Comparison of ENCODE assay signal across 24 cellular contexts in the genomic region with DNA sequence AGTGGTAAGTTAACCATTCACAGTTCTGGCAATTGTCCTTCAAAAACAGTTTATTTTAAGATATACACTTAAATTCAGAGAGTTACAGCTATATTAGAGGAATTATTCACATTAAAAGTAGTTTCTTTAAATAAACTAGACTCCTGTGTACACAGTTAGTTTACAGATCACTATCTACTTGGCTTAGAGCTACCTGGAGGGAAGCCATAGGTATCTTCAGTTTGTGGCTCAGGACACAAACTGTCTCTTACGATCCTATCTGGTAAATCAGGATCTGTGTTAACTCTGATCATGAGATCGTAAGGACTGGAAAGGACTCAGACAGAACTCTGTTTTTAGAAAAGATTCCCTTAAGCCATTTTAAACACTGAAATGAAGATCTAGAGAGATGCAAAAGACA.
DNase-seq lines count a peak whose midpoint lies in the region; ATAC-seq, FAIRE-seq and TF ChIP-seq lines count a peak whose summit lies in the region.
"Had no signal": no experiment of that assay in that cellular context is flagged by ENCODE, and none has a peak within 500 bp of the region (broad histone marks: within the 10 kb centered on the region; RNA-seq: fewer than 3 reads in every experiment).

No MANE protein-coding gene starts in this region.

- no peak for FAIRE-seq in HepG2 (lab: Jason Lieb, UNC)
- FAIRE-seq: A549, D721Med, GM12878 had no signal

- H3K4me3 ChIP-seq in liver (ENCODE audit: low read depth in 1 of 3, low read length in 3 of 3): no peak overlapping the region
- H3K4me3 ChIP-seq in HepG2 (replicated peaks in 1 of 3; ENCODE audit: insufficient read depth in 1 of 3, low read depth in 2 of 3, low read length in 3 of 3): no peak overlapping the region
- H3K4me3 ChIP-seq in prostate gland: no peak overlapping the region
- no peak overlapping the region for H3K4me3 ChIP-seq in vagina
- no peak overlapping the region for H3K4me3 ChIP-seq in SK-N-SH (ENCODE audit: low read depth in 2 of 2, low read length in 1 of 2)
- H3K4me3 ChIP-seq: A549; BLaER1 treated with 17β-estradiol and CSF1 and Interleukin-3, amounts not matched to agents 10 nM and 100 nM; GM12878; GM23338 had no signal

- in situ Hi-C loops in HepG2 (cut with HindIII; ENCODE audit: extremely low pct_ligation_motif_present, low pct_unique_long_range_greater_than_20kb): no loop called here

- intact Hi-C loops in HepG2 (cut with micrococcal nuclease; ENCODE audit: unreplicated experiment) (no loop called here), prostate gland (cut with DNase I) (no loop called here), vagina (cut with DNase I) (no loop called here)

- H3K4me2 ChIP-seq in HepG2 (ENCODE audit: low read depth, low read length) (no peak overlapping the region), SK-N-SH (no peak overlapping the region)
- H3K4me2 ChIP-seq: A549; BLaER1 treated with 17β-estradiol and CSF1 and Interleukin-3, amounts not matched to agents 10 nM and 100 nM; GM23338 had no signal

- H2AFZ ChIP-seq in HepG2 (ENCODE audit: low read length) (no peak overlapping the region), SK-N-SH (ENCODE audit: low read depth) (no peak overlapping the region)
- H2AFZ ChIP-seq: GM23338 had no signal

- H3K9me3 ChIP-seq in liver (ENCODE audit: control insufficient read depth in 4 of 4, low read length in 3 of 4): no peaks in the 10 kb centered on the region
- no peaks in the 10 kb centered on the region for H3K9me3 ChIP-seq in HepG2 (ENCODE audit: low read length)
- no peaks in the 10 kb centered on the region for H3K9me3 ChIP-seq in prostate gland
- H3K9me3 ChIP-seq in vagina: no peaks in the 10 kb centered on the region
- no peaks in the 10 kb centered on the region for H3K9me3 ChIP-seq in SK-N-SH
- H3K9me3 ChIP-seq: A549, BE2C had no signal

- 37% methylated on average over 2 of the region's 2 CpGs for WGBS in liver
- WGBS in HepG2 (ENCODE audit: low lambda C conversion rate): 92% methylated on average over 2 of the region's 2 CpGs
- 12% methylated on average over 2 of the region's 2 CpGs for WGBS in prostate gland
- WGBS in SK-N-SH (ENCODE audit: low lambda C conversion rate): 92% methylated on average over 2 of the region's 2 CpGs

- no TSS peak for BruUV-seq in HepG2 (replicated peaks; lab: Mats Ljungman, UMichigan)

- DNase-seq in HepG2 (ENCODE audit: low spot score): no peak
- DNase-seq in left lobe of liver (ENCODE audit: low spot score): no peak
- peak; percentile 67 for DNase-seq in prostate gland (ENCODE audit: low spot score)
- no peak for DNase-seq in stimulated activated CD4-positive, alpha-beta T cell treated with anti-CD3 and anti-CD28 coated beads, Interleukin-12 subunit alpha, Interleukin-12 subunit beta, amount 100 ng/mL, for 4 hours
- no peak for DNase-seq in vagina (ENCODE audit: extremely low spot score in 2 of 2)
- DNase-seq in SK-N-SH: no peak
- DNase-seq: 8988T; ACHN; AML-193; BE2C; CD4-positive, alpha-beta T cell; CD8-positive, alpha-beta memory T cell; DMS 273 treated with DMSO at 0.1 percent for 48 hours; DMS79; EL; GDM1; H9 had no signal

- no peak for TF ChIP-seq CTCF in liver (IDR thresholded peaks at IDR 0.05; ENCODE audit: low read depth, low read length, missing input control)
- TF ChIP-seq CTCF in HepG2 (CRISPR knock-in tag; IDR thresholded peaks at IDR 0.05): no peak
- no peak for TF ChIP-seq CTCF in prostate gland (IDR thresholded peaks at IDR 0.05)
- no peak for TF ChIP-seq CTCF in vagina (IDR thresholded peaks at IDR 0.05)
- TF ChIP-seq CTCF in SK-N-SH (IDR thresholded peaks at IDR 0.05): no peak

- H3K9me2 ChIP-seq in SK-N-SH: no peaks in the 10 kb centered on the region

- no peaks in the 10 kb centered on the region for H3K27me3 ChIP-seq in liver (ENCODE audit: control insufficient read depth in 4 of 4, insufficient read depth in 4 of 4, low read length in 3 of 4)
- H3K27me3 ChIP-seq in HepG2 (ENCODE audit: control insufficient read depth in 1 of 2, insufficient read depth in 2 of 2, low read length in 2 of 2): no peaks in the 10 kb centered on the region
- no peaks in the 10 kb centered on the region for H3K27me3 ChIP-seq in prostate gland (replicated peaks; ENCODE audit: insufficient read depth)
- H3K27me3 ChIP-seq in vagina: no peaks in the 10 kb centered on the region
- H3K27me3 ChIP-seq in SK-N-SH (ENCODE audit: insufficient read depth): no peaks in the 10 kb centered on the region
- H3K27me3 ChIP-seq: BE2C; BLaER1 treated with 17β-estradiol and CSF1 and Interleukin-3, amounts not matched to agents 10 nM and 100 nM had no signal

- CTCF ChIA-PET in HepG2 (lab: Yijun Ruan, JAX; ENCODE audit: low intra/inter-chr PET ratio, low total read pairs) (no interaction called here), SK-N-SH (lab: Yijun Ruan, JAX) (interaction anchor here (0.7 to 2.2 kb wide), 2 partner anchors 13 to 63 kb away, joined by 3 to 5 read pairs; a partner anchor contains a TSS)

- no peak overlapping the region for H3K27ac ChIP-seq in liver (ENCODE audit: low read depth in 1 of 2, low read length in 2 of 2)
- H3K27ac ChIP-seq in HepG2 (ENCODE audit: extremely low read length, insufficient read depth, low read length): no peak overlapping the region
- H3K27ac ChIP-seq in prostate gland: peak overlapping the region; percentile 35 to 67
- H3K27ac ChIP-seq in vagina: no peak overlapping the region
- no peak overlapping the region for H3K27ac ChIP-seq in SK-N-SH (ENCODE audit: low read depth in 2 of 2, low read length in 1 of 2)
- H3K27ac ChIP-seq: A549; BLaER1 treated with 17β-estradiol and CSF1 and Interleukin-3, amounts not matched to agents 10 nM and 100 nM had no signal

- POLR2A ChIA-PET in HepG2 (lab: Yijun Ruan, JAX): no interaction called here
- POLR2A ChIA-PET in SK-N-SH (lab: Yijun Ruan, JAX): no interaction called here

- H3K79me2 ChIP-seq in HepG2 (ENCODE audit: insufficient read depth, low read length): no peaks in the 10 kb centered on the region
- H3K79me2 ChIP-seq in SK-N-SH (ENCODE audit: insufficient read depth): no peaks in the 10 kb centered on the region

- H3K4me1 ChIP-seq in liver (ENCODE audit: control insufficient read depth in 4 of 4, insufficient read depth in 4 of 4, low read length in 3 of 4) (peaks cover 2 to 12% (median 10%) of the 10 kb centered on the region in 4 donors), HepG2 (ENCODE audit: insufficient read depth, low read length) (no peaks in the 10 kb centered on the region), prostate gland (replicated peaks) (no peaks in the 10 kb centered on the region), vagina (no peaks in the 10 kb centered on the region), SK-N-SH (ENCODE audit: control insufficient read depth in 1 of 2, insufficient read depth in 2 of 2, low read depth in 1 of 2, low read length in 1 of 2) (no peaks in the 10 kb centered on the region)
- H3K4me1 ChIP-seq: A549; BE2C; BLaER1 treated with 17β-estradiol and CSF1 and Interleukin-3, amounts not matched to agents 10 nM and 100 nM had no signal

- ATAC-seq in HepG2: no peak
- peak; percentile 97 for ATAC-seq in left lobe of liver
- ATAC-seq: A549, GM12878, GM23338, HCT116 had no signal

- H3F3A ChIP-seq in SK-N-SH (replicated peaks; ENCODE audit: insufficient read depth): peaks cover 8% of the 10 kb centered on the region

- TF ChIP-seq RAD21 in liver (IDR thresholded peaks at IDR 0.05) (peak in 1 of 2 donors; percentile 16), HepG2 (CRISPR knock-in tag; IDR thresholded peaks at IDR 0.05) (no peak), SK-N-SH (IDR thresholded peaks at IDR 0.05; ENCODE audit: low read length) (no peak)

- peaks cover under 1 to 10% (median 2%) of the 10 kb centered on the region in 4 donors for H3K36me3 ChIP-seq in liver (ENCODE audit: control insufficient read depth in 4 of 4, insufficient read depth in 3 of 4, low read depth in 1 of 4, low read length in 3 of 4)
- H3K36me3 ChIP-seq in HepG2 (replicated peaks in 1 of 2; ENCODE audit: control insufficient read depth in 1 of 2, insufficient read depth in 2 of 2, low read length in 2 of 2): peaks cover 3 to 31% of the 10 kb centered on the region in 2 experiments; a peak in 4 of 5 replicates
- H3K36me3 ChIP-seq in prostate gland: no peaks in the 10 kb centered on the region
- H3K36me3 ChIP-seq in vagina: peaks cover 0 to 47% of the 10 kb centered on the region in 2 donors
- H3K36me3 ChIP-seq in SK-N-SH (replicated peaks in 1 of 2; ENCODE audit: control insufficient read depth in 1 of 2, insufficient read depth in 2 of 2, low read length in 1 of 2): peaks cover 26 to 43% of the 10 kb centered on the region in 2 experiments

- no peaks in the 10 kb centered on the region for H4K20me1 ChIP-seq in HepG2 (ENCODE audit: insufficient read depth, low read length)
- H4K20me1 ChIP-seq in SK-N-SH (ENCODE audit: insufficient read depth): no peaks in the 10 kb centered on the region
- H4K20me1 ChIP-seq: BLaER1 treated with 17β-estradiol and CSF1 and Interleukin-3, amounts not matched to agents 10 nM and 100 nM had no signal

- TF ChIP-seq POLR2A in HepG2 (IDR thresholded peaks at IDR 0.05; ENCODE audit: insufficient read depth in 1 of 2, low read depth in 2 of 2, low read length in 2 of 2) (no peak), prostate gland (IDR thresholded peaks at IDR 0.05) (no peak), vagina (IDR thresholded peaks at IDR 0.05) (no peak)

- TF ChIP-seq EP300 in HepG2 (IDR thresholded peaks at IDR 0.05; ENCODE audit: low read depth in 2 of 2, low read length in 2 of 2) (no peak), HepG2 (CRISPR knock-in tag; IDR thresholded peaks at IDR 0.05; ENCODE audit: borderline replicate concordance) (no peak), SK-N-SH (IDR thresholded peaks at IDR 0.05; ENCODE audit: borderline replicate concordance in 1 of 2, low read depth in 1 of 2, low read length in 1 of 2) (no peak)

- H3K9ac ChIP-seq in liver (ENCODE audit: low read depth in 1 of 2, low read length in 2 of 2) (no peak overlapping the region), HepG2 (ENCODE audit: insufficient read depth, low read depth, low read length) (no peak overlapping the region), SK-N-SH (no peak overlapping the region)
- H3K9ac ChIP-seq: BLaER1 treated with 17β-estradiol and CSF1 and Interleukin-3, amounts not matched to agents 10 nM and 100 nM had no signal

TF ChIP-seq in liver, 16 proteins besides CTCF, POLR2A, EP300 and RAD21 (continues in another document):
- peak; percentile 61 for TF ChIP-seq FOXA2 (IDR thresholded peaks at IDR 0.05)

TF ChIP-seq in HepG2, 621 proteins besides CTCF, POLR2A, EP300 and RAD21 (continues in another document):
- TF ChIP-seq GATA4 (IDR thresholded peaks at IDR 0.05; ENCODE audit: borderline replicate concordance, low read depth): no peak

TF ChIP-seq in SK-N-SH, 30 proteins besides CTCF, POLR2A, EP300 and RAD21:
- TF ChIP-seq, protein P1, sequence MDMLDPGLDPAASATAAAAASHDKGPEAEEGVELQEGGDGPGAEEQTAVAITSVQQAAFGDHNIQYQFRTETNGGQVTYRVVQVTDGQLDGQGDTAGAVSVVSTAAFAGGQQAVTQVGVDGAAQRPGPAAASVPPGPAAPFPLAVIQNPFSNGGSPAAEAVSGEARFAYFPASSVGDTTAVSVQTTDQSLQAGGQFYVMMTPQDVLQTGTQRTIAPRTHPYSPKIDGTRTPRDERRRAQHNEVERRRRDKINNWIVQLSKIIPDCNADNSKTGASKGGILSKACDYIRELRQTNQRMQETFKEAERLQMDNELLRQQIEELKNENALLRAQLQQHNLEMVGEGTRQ (IDR thresholded peaks at IDR 0.05; ENCODE audit: borderline replicate concordance, low read depth, low read length): no peak

Comparison
In these comparisons a context has a peak if more than half of its experiments do, and no peak if none do; other contexts are left out.
1. H3K27ac ChIP-seq: peak in prostate gland (2 of 2); none in liver (0 of 2), HepG2 (single experiment), vagina (single experiment) and SK-N-SH (0 of 2).